31 cellular contexts compared by ENCODE assay signal in genomic region chr7:126394406-126394805, GRCh38.
"Had no signal": no experiment of that assay in that cellular context is flagged by ENCODE, and none has a peak within 500 bp of the region (broad histone marks: within the 10 kb centered on the region; RNA-seq: fewer than 3 reads in every experiment).

No MANE protein-coding gene starts in this region.

- H3K27me3 ChIP-seq: ascending aorta, pancreas, sigmoid colon, thyroid gland, upper lobe of left lung, vagina had no signal

- H3K9me3 ChIP-seq: ascending aorta, pancreas, prostate gland, sigmoid colon, thyroid gland, upper lobe of left lung, vagina had no signal

- ATAC-seq: naive thymus-derived CD8-positive, alpha-beta T cell; pancreas; stimulated activated memory B cell treated with anti-CD40 and anti-IgM and Interleukin-4, amounts not matched to agents 10 μg/mL and 1 μg/mL and 100 μg/mL, for 72 hours; stimulated activated naive CD8-positive, alpha-beta T cell treated with anti-CD3 and anti-CD28 coated beads, Interleukin-15, amount 100 ng/mL, for 72 hours had no signal

- H3K4me1 Mint-ChIP-seq: activated naive CD4-positive, alpha-beta T cell treated with anti-CD3 and anti-CD28 coated beads, Interleukin-2, amount 10 ng/mL, durations not matched to agents 7 days and 5 days; activated naive CD8-positive, alpha-beta T cell treated with anti-CD3 and anti-CD28 coated beads, Interleukin-2, amount 10 ng/mL, durations not matched to agents 7 days and 5 days; central memory CD8-positive, alpha-beta T cell; memory B cell; naive thymus-derived CD8-positive, alpha-beta T cell; neural crest cell; stimulated activated memory B cell treated with anti-CD40 and anti-IgM and Interleukin-4, amounts not matched to agents 10 μg/mL and 1 μg/mL and 100 μg/mL, for 72 hours; stimulated activated naive CD8-positive, alpha-beta T cell treated with anti-CD3 and anti-CD28 coated beads, Interleukin-15, amount 100 ng/mL, for 72 hours had no signal

- H3K27me3 Mint-ChIP-seq: activated naive CD4-positive, alpha-beta T cell treated with anti-CD3 and anti-CD28 coated beads, Interleukin-2, amount 10 ng/mL, durations not matched to agents 7 days and 5 days; activated naive CD8-positive, alpha-beta T cell treated with anti-CD3 and anti-CD28 coated beads, Interleukin-2, amount 10 ng/mL, durations not matched to agents 7 days and 5 days; central memory CD8-positive, alpha-beta T cell; memory B cell; naive thymus-derived CD8-positive, alpha-beta T cell; stimulated activated memory B cell treated with anti-CD40 and anti-IgM and Interleukin-4, amounts not matched to agents 10 μg/mL and 1 μg/mL and 100 μg/mL, for 72 hours; stimulated activated naive CD8-positive, alpha-beta T cell treated with anti-CD3 and anti-CD28 coated beads, Interleukin-15, amount 100 ng/mL, for 72 hours had no signal

- H3K4me1 ChIP-seq: ascending aorta, pancreas, prostate gland, sigmoid colon, thyroid gland, upper lobe of left lung, vagina had no signal

- H3K36me3 Mint-ChIP-seq: activated naive CD4-positive, alpha-beta T cell treated with anti-CD3 and anti-CD28 coated beads, Interleukin-2, amount 10 ng/mL, durations not matched to agents 7 days and 5 days; activated naive CD8-positive, alpha-beta T cell treated with anti-CD3 and anti-CD28 coated beads, Interleukin-2, amount 10 ng/mL, durations not matched to agents 7 days and 5 days; stimulated activated memory B cell treated with anti-CD40 and anti-IgM and Interleukin-4, amounts not matched to agents 10 μg/mL and 1 μg/mL and 100 μg/mL, for 72 hours had no signal

- DNase-seq: activated CD4-positive, alpha-beta T cell treated with anti-CD3 and anti-CD28 coated beads for 4 hours; activated CD4-positive, alpha-beta T cell treated with anti-CD3 and anti-CD28 coated beads, Interleukin-2, amount 50 U/mL, for 4 hours; activated CD8-positive, alpha-beta memory T cell treated with anti-CD3 and anti-CD28 coated beads, Interleukin-2, amount 50 U/mL, for 4 hours; activated gamma-delta T cell; activated naive CD4-positive, alpha-beta T cell treated with anti-CD3 and anti-CD28 coated beads, Interleukin-2, amount 10 ng/mL, durations not matched to agents 7 days and 5 days; activated naive CD8-positive, alpha-beta T cell treated with anti-CD3 and anti-CD28 coated beads, Interleukin-2, amount 10 ng/mL, durations not matched to agents 7 days and 5 days; activated T-cell treated with anti-CD3 and anti-CD28 coated beads, Interleukin-2, amount 50 U/mL, for 1 hour; effector CD8-positive, alpha-beta T cell; erythroblast; head of caudate nucleus; hippocampal formation; midbrain; naive thymus-derived CD8-positive, alpha-beta T cell; nucleus accumbens; pancreas; sigmoid colon; small intestine; stimulated activated CD4-positive, alpha-beta T cell treated with anti-CD3 and anti-CD28 coated beads, Interleukin-1b, Interleukin-23, amount 100 ng/mL, for 48 hours; stimulated activated CD4-positive, alpha-beta T cell treated with anti-CD3 and anti-CD28 coated beads, Interleukin-4, amount 100 ng/mL, for 4 hours; stimulated activated CD8-positive, alpha-beta memory T cell treated with anti-CD3 and anti-CD28 coated beads, Interleukin-4, amount 100 ng/mL, for 48 hours; stimulated activated naive CD8-positive, alpha-beta T cell treated with anti-CD3 and anti-CD28 coated beads, Interleukin-15, amount 100 ng/mL, for 72 hours; thyroid gland; upper lobe of left lung had no signal

- H3K4me3 Mint-ChIP-seq: activated naive CD4-positive, alpha-beta T cell treated with anti-CD3 and anti-CD28 coated beads, Interleukin-2, amount 10 ng/mL, durations not matched to agents 7 days and 5 days; activated naive CD8-positive, alpha-beta T cell treated with anti-CD3 and anti-CD28 coated beads, Interleukin-2, amount 10 ng/mL, durations not matched to agents 7 days and 5 days; activated T-helper 1 cell treated with anti-CD3 and anti-CD28 coated beads, Interleukin-12 subunit alpha, Interleukin-12 subunit beta, Interleukin-2, Interleukin-4 antibody, amounts not matched to agents 30 ng/mL and 10 ng/mL and 1 ng/mL, durations not matched to agents 14 hours and 24 hours and 36 hours; central memory CD8-positive, alpha-beta T cell; memory B cell; naive thymus-derived CD8-positive, alpha-beta T cell; neural crest cell; stimulated activated memory B cell treated with anti-CD40 and anti-IgM and Interleukin-4, amounts not matched to agents 10 μg/mL and 1 μg/mL and 100 μg/mL, for 72 hours; stimulated activated naive CD8-positive, alpha-beta T cell treated with anti-CD3 and anti-CD28 coated beads, Interleukin-15, amount 100 ng/mL, for 72 hours had no signal

- H3K4me3 ChIP-seq: ascending aorta, pancreas, prostate gland, sigmoid colon, thyroid gland, upper lobe of left lung, vagina had no signal

- H3K27ac Mint-ChIP-seq: activated naive CD4-positive, alpha-beta T cell treated with anti-CD3 and anti-CD28 coated beads, Interleukin-2, amount 10 ng/mL, durations not matched to agents 7 days and 5 days; activated naive CD8-positive, alpha-beta T cell treated with anti-CD3 and anti-CD28 coated beads, Interleukin-2, amount 10 ng/mL, durations not matched to agents 7 days and 5 days; activated T-helper 1 cell treated with anti-CD3 and anti-CD28 coated beads, Interleukin-12 subunit alpha, Interleukin-12 subunit beta, Interleukin-2, Interleukin-4 antibody, amounts not matched to agents 30 ng/mL and 10 ng/mL and 1 ng/mL, durations not matched to agents 14 hours and 24 hours and 36 hours; memory B cell; naive thymus-derived CD8-positive, alpha-beta T cell; stimulated activated memory B cell treated with anti-CD40 and anti-IgM and Interleukin-4, amounts not matched to agents 10 μg/mL and 1 μg/mL and 100 μg/mL, for 72 hours; stimulated activated naive CD8-positive, alpha-beta T cell treated with anti-CD3 and anti-CD28 coated beads, Interleukin-15, amount 100 ng/mL, for 72 hours had no signal

- H3K36me3 ChIP-seq: ascending aorta, pancreas, prostate gland, sigmoid colon, thyroid gland, upper lobe of left lung, vagina had no signal
